Comparison of ENCODE assay signal across 19 cellular contexts in the genomic region with DNA sequence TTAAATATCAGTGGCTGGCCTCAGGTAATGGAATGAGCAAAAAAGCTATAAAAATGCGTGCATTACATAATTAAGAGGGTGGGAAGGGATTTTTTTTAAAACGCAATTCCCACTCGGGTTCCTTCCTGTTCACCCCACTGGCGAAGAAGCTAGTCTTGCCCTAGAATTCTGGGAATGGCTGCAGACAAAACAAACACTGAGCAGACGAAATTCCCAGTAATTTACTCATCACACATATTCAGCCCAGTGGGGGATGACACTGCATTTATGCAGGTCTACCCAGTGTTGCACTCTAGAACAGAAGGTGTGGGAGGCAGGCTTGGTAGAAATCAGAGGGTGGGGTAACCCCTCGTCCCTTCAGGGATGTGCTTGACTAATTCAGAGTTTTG.
DNase-seq lines count a peak whose midpoint lies in the region; ATAC-seq, FAIRE-seq and TF ChIP-seq lines count a peak whose summit lies in the region.
"Had no signal": no experiment of that assay in that cellular context is flagged by ENCODE, and none has a peak within 500 bp of the region (broad histone marks: within the 10 kb centered on the region; RNA-seq: fewer than 3 reads in every experiment).

No MANE protein-coding gene starts in this region.

- ATAC-seq in GM19397 (IDR thresholded peaks at IDR 0.05; ENCODE audit: unreplicated experiment): no peak
- ATAC-seq: sciatic nerve had no signal

- WGBS in mesenchymal stem cell: 52% methylated on average over 5 of the region's 6 CpGs

- in situ Hi-C loops in astrocyte of the spinal cord (cut with HindIII; ENCODE audit: low sequenced_read_pairs): no loop called here

- CTCF ChIA-PET in AG04450 (lab: Charles Lee): no interaction called here

- no peak overlapping the region for H4K8ac ChIP-seq in mesenchymal stem cell (ENCODE audit: low read length)

- H3K9ac ChIP-seq in mesenchymal stem cell (ENCODE audit: low read length): peak overlapping the region; percentile 44

- H2AFZ ChIP-seq in mesenchymal stem cell (ENCODE audit: low read depth, low read length): no peak overlapping the region

- peaks cover 28% of the 10 kb centered on the region for H3K9me3 ChIP-seq in AG04450 (ENCODE audit: control insufficient read depth, insufficient read depth, low read length)
- peaks cover 3% of the 10 kb centered on the region for H3K9me3 ChIP-seq in mesenchymal stem cell (ENCODE audit: control insufficient read depth, low read length)
- H3K9me3 ChIP-seq: BE2C, colonic mucosa had no signal

- H2BK12ac ChIP-seq in mesenchymal stem cell (ENCODE audit: low read length in 2 of 2): no peak overlapping the region

- no peak overlapping the region for H2BK5ac ChIP-seq in mesenchymal stem cell (ENCODE audit: low read depth, low read length, poor library complexity, severe bottlenecking)

- H3K79me1 ChIP-seq in mesenchymal stem cell (replicated peaks; ENCODE audit: low read length, poor library complexity, severe bottlenecking): no peaks in the 10 kb centered on the region

- H3K27ac ChIP-seq in AG04450 (ENCODE audit: low read depth, low read length): peak overlapping the region; percentile 75
- H3K27ac ChIP-seq in mesenchymal stem cell (ENCODE audit: low read length, poor library complexity, severe bottlenecking): peak overlapping the region; percentile 82
- H3K27ac ChIP-seq: colonic mucosa had no signal

- H3K4me3 ChIP-seq in AG04450 (ENCODE audit: low read depth, low read length) (no peak overlapping the region), astrocyte of the spinal cord (ENCODE audit: low read depth, low read length) (no peak overlapping the region), mesenchymal stem cell (ENCODE audit: insufficient read depth in 1 of 2, low read depth in 1 of 2, low read length in 2 of 2) (no peak overlapping the region)
- H3K4me3 ChIP-seq: colonic mucosa, lung had no signal

- H2BK120ac ChIP-seq in mesenchymal stem cell (ENCODE audit: low read depth, low read length): no peak overlapping the region

- TF ChIP-seq CTCF in AG04450 (IDR thresholded peaks at IDR 0.05; ENCODE audit: low read depth, low read length) (no peak), astrocyte of the spinal cord (IDR thresholded peaks at IDR 0.05; ENCODE audit: low read depth, low read length) (no peak)

- DNase-seq in AG04450 (ENCODE audit: low read depth, low spot score): peak; percentile 41
- peak; percentile 80 for DNase-seq in HT1080 (ENCODE audit: low read depth)
- DNase-seq in astrocyte of the spinal cord (ENCODE audit: low read depth, low spot score): peak; percentile 73
- DNase-seq in mesenchymal stem cell: peak; percentile 80
- no peak for DNase-seq in activated gamma-delta T cell treated with Interleukin-2 at 50 U/mL for 16 hours
- no peak for DNase-seq in GM19239 (ENCODE audit: insufficient read length, low spot score)
- no peak for DNase-seq in retina
- DNase-seq: activated CD4-positive, alpha-beta T cell treated with anti-CD3 and anti-CD28 coated beads, Interleukin-2, amount 10 ng/mL, durations not matched to agents 7 days and 5 days; activated T-cell treated with anti-CD3 and anti-CD28 coated beads, Interleukin-2, amount 50 U/mL, for 1 hour; BE2C; colonic mucosa; KBM-7; NCI-H146; NCI-H524; RPMI8226 had no signal

- no peaks in the 10 kb centered on the region for H3K27me3 ChIP-seq in AG04450 (ENCODE audit: control insufficient read depth, insufficient read depth, low read length)
- H3K27me3 ChIP-seq in mesenchymal stem cell (ENCODE audit: control insufficient read depth in 1 of 2, insufficient read depth in 1 of 2, low read length in 2 of 2): no peaks in the 10 kb centered on the region
- H3K27me3 ChIP-seq: BE2C, colonic mucosa had no signal

- POLR2A ChIA-PET in AG04450 (lab: Yijun Ruan, JAX): interaction anchor here (1.9 kb wide), 1 partner anchor 40 kb away, joined by 11 read pairs; no protein-coding TSS in a partner anchor

- H3K4me1 ChIP-seq in mesenchymal stem cell (ENCODE audit: control insufficient read depth, insufficient read depth, low read depth, low read length): no peaks in the 10 kb centered on the region
- H3K4me1 ChIP-seq: BE2C, colonic mucosa had no signal

- FAIRE-seq in GM19239 (lab: Jason Lieb, UNC): no peak
- FAIRE-seq: GM12891 had no signal

- H2BK15ac ChIP-seq in mesenchymal stem cell (ENCODE audit: low read depth, poor library complexity, severe bottlenecking): no peak overlapping the region

- H3K14ac ChIP-seq in mesenchymal stem cell (ENCODE audit: low read length in 2 of 2): no peak overlapping the region

- H3K36me3 ChIP-seq in mesenchymal stem cell (ENCODE audit: control insufficient read depth in 1 of 2, insufficient read depth in 2 of 2, low read depth in 1 of 2, low read length in 2 of 2): peaks cover 0 to 13% of the 10 kb centered on the region in 2 experiments
- H3K36me3 ChIP-seq: BE2C, colonic mucosa had no signal

- no peak overlapping the region for H4K91ac ChIP-seq in mesenchymal stem cell (ENCODE audit: low read length)

- no peak overlapping the region for H3K23ac ChIP-seq in mesenchymal stem cell (ENCODE audit: low read length in 2 of 2)

- no peak overlapping the region for H3K4ac ChIP-seq in mesenchymal stem cell (ENCODE audit: low read depth in 1 of 2, low read length in 2 of 2)

- H3K4me2 ChIP-seq in mesenchymal stem cell (ENCODE audit: low read length, poor library complexity, severe bottlenecking): no peak overlapping the region

- no peak overlapping the region for H2AK5ac ChIP-seq in mesenchymal stem cell (ENCODE audit: low read length, severe bottlenecking)

- no peak overlapping the region for H3K18ac ChIP-seq in mesenchymal stem cell (ENCODE audit: low read depth in 1 of 2, low read length in 2 of 2)

Comparison
In these comparisons a context has a peak if more than half of its experiments do, and no peak if none do; other contexts are left out.
1. DNase-seq: peak in AG04450 (single experiment), HT1080 (single experiment), astrocyte of the spinal cord (single experiment) and mesenchymal stem cell (single experiment); none in activated gamma-delta T cell treated with Interleukin-2 at 50 U/mL for 16 hours (single experiment), GM19239 (single experiment) and retina (single experiment).